Comparison of ENCODE assay signal across 1 cellular context in genomic region chr7:99918959-99919813, GRCh38.
A peak's percentile ranks its signal among the peaks of the same experiment; 100 is the strongest.
TF ChIP-seq lines count a peak whose summit lies in the region.

TRIM4 (minus strand) TSS chr7:99919530; CDS start chr7:99919401, 129 bp downstream.

TF ChIP-seq in HepG2, 621 proteins besides CTCF, POLR2A, EP300 and RAD21 (continued from another document):
- TF ChIP-seq KIAA2018 (CRISPR knock-in tag; IDR thresholded peaks at IDR 0.05; ENCODE audit: borderline replicate concordance), result no peak
- no peak; the same call in 1 of the 2 replicates for TF ChIP-seq ZSCAN9 (CRISPR knock-in tag; IDR thresholded peaks at IDR 0.05; ENCODE audit: borderline replicate concordance)
- TF ChIP-seq ZBTB8A (CRISPR knock-in tag; IDR thresholded peaks at IDR 0.05; ENCODE audit: borderline replicate concordance, low read depth), result no peak
- TF ChIP-seq ZBTB49 (CRISPR knock-in tag; IDR thresholded peaks at IDR 0.05; ENCODE audit: borderline replicate concordance), result no peak
- TF ChIP-seq HNF1A (IDR thresholded peaks at IDR 0.05; ENCODE audit: low read depth), result no peak
- TF ChIP-seq HNF1A (CRISPR knock-in tag; IDR thresholded peaks at IDR 0.05; ENCODE audit: borderline replicate concordance), result peak; percentile 9; the same call in 1 of the 2 replicates
- no peak for TF ChIP-seq ZNF318 (CRISPR knock-in tag; IDR thresholded peaks at IDR 0.05)
TF ChIP-seq in HepG2: peak in this region for 268.
